In the genomic region with DNA sequence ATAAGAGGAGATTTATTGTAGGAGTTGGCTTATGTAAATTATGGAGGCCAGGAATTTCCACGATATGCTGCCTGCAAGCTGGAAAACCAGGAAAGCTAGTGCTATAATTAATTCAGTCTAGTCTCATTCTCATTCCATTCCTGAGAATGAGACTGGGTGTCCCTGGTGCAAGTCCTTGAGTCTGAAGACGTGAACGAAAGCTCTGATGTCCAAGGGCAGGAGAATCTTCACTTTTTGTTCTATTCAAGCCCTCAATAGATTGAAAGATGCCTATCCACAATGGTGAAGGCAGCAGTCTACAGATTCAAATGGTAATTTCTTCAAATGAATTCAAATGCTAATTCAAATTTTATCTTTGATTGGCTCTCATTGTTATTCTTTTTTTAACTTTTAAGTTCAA, we compare ENCODE assay signal across 1 cellular context.
TF ChIP-seq lines count a peak whose summit lies in the region.

No MANE protein-coding gene starts in this region.

TF ChIP-seq in GM23338, 12 proteins besides CTCF, POLR2A, EP300 and RAD21 (continued from another document):
- TF ChIP-seq, protein P1, sequence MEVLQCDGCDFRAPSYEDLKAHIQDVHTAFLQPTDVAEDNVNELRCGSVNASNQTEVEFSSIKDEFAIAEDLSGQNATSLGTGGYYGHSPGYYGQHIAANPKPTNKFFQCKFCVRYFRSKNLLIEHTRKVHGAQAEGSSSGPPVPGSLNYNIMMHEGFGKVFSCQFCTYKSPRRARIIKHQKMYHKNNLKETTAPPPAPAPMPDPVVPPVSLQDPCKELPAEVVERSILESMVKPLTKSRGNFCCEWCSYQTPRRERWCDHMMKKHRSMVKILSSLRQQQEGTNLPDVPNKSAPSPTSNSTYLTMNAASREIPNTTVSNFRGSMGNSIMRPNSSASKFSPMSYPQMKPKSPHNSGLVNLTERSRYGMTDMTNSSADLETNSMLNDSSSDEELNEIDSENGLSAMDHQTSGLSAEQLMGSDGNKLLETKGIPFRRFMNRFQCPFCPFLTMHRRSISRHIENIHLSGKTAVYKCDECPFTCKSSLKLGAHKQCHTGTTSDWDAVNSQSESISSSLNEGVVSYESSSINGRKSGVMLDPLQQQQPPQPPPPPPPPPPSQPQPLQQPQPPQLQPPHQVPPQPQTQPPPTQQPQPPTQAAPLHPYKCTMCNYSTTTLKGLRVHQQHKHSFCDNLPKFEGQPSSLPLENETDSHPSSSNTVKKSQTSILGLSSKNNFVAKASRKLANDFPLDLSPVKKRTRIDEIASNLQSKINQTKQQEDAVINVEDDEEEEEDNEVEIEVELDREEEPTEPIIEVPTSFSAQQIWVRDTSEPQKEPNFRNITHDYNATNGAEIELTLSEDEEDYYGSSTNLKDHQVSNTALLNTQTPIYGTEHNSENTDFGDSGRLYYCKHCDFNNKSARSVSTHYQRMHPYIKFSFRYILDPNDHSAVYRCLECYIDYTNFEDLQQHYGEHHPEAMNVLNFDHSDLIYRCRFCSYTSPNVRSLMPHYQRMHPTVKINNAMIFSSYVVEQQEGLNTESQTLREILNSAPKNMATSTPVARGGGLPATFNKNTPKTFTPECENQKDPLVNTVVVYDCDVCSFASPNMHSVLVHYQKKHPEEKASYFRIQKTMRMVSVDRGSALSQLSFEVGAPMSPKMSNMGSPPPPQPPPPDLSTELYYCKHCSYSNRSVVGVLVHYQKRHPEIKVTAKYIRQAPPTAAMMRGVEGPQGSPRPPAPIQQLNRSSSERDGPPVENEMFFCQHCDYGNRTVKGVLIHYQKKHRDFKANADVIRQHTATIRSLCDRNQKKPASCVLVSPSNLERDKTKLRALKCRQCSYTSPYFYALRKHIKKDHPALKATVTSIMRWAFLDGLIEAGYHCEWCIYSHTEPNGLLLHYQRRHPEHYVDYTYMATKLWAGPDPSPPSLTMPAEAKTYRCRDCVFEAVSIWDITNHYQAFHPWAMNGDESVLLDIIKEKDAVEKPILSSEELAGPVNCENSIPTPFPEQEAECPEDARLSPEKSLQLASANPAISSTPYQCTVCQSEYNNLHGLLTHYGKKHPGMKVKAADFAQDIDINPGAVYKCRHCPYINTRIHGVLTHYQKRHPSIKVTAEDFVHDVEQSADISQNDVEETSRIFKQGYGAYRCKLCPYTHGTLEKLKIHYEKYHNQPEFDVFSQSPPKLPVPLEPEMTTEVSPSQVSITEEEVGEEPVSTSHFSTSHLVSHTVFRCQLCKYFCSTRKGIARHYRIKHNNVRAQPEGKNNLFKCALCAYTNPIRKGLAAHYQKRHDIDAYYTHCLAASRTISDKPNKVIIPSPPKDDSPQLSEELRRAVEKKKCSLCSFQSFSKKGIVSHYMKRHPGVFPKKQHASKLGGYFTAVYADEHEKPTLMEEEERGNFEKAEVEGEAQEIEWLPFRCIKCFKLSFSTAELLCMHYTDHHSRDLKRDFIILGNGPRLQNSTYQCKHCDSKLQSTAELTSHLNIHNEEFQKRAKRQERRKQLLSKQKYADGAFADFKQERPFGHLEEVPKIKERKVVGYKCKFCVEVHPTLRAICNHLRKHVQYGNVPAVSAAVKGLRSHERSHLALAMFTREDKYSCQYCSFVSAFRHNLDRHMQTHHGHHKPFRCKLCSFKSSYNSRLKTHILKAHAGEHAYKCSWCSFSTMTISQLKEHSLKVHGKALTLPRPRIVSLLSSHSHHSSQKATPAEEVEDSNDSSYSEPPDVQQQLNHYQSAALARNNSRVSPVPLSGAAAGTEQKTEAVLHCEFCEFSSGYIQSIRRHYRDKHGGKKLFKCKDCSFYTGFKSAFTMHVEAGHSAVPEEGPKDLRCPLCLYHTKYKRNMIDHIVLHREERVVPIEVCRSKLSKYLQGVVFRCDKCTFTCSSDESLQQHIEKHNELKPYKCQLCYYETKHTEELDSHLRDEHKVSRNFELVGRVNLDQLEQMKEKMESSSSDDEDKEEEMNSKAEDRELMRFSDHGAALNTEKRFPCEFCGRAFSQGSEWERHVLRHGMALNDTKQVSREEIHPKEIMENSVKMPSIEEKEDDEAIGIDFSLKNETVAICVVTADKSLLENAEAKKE (CRISPR knock-in tag; IDR thresholded peaks at IDR 0.05): no peak
- TF ChIP-seq JUNB (IDR thresholded peaks at IDR 0.05; ENCODE audit: unreplicated experiment): no peak
- TF ChIP-seq, protein P2, sequence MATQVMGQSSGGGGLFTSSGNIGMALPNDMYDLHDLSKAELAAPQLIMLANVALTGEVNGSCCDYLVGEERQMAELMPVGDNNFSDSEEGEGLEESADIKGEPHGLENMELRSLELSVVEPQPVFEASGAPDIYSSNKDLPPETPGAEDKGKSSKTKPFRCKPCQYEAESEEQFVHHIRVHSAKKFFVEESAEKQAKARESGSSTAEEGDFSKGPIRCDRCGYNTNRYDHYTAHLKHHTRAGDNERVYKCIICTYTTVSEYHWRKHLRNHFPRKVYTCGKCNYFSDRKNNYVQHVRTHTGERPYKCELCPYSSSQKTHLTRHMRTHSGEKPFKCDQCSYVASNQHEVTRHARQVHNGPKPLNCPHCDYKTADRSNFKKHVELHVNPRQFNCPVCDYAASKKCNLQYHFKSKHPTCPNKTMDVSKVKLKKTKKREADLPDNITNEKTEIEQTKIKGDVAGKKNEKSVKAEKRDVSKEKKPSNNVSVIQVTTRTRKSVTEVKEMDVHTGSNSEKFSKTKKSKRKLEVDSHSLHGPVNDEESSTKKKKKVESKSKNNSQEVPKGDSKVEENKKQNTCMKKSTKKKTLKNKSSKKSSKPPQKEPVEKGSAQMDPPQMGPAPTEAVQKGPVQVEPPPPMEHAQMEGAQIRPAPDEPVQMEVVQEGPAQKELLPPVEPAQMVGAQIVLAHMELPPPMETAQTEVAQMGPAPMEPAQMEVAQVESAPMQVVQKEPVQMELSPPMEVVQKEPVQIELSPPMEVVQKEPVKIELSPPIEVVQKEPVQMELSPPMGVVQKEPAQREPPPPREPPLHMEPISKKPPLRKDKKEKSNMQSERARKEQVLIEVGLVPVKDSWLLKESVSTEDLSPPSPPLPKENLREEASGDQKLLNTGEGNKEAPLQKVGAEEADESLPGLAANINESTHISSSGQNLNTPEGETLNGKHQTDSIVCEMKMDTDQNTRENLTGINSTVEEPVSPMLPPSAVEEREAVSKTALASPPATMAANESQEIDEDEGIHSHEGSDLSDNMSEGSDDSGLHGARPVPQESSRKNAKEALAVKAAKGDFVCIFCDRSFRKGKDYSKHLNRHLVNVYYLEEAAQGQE (IDR thresholded peaks at IDR 0.05; ENCODE audit: unreplicated experiment): no peak
- TF ChIP-seq POLR2AphosphoS5 (IDR thresholded peaks at IDR 0.05; ENCODE audit: low read depth): no peak
- no peak for TF ChIP-seq ZNF114 (CRISPR knock-in tag; IDR thresholded peaks at IDR 0.05)
